Comparison of ENCODE assay signal across 21 cellular contexts in the genomic region with DNA sequence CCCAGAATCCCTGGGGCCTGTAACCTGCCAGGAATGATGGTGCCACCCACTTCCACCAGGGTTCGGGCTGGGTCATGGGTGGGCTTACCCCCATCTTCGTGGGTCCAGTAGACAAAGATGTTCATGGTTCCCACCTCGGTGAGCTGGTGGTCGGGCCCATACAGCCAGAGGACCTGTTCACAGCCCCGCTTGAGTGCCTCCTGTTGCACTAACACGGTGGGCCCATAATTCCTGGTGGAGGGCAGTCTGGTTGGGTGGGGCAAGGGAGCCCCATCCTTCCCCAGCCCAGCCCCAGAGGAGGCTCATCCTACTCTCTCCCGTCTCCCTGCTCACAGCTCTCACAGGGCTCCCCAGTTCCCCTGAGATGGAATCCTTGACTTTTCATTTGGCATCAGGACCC. TPM values are rescaled to one million over a fixed set of nuclear protein-coding genes. Genes with fewer than 3 reads are reported as not detected.
DNase-seq lines count a peak whose midpoint lies in the region; ATAC-seq and TF ChIP-seq lines count a peak whose summit lies in the region.
"Had no signal": no experiment of that assay in that cellular context is flagged by ENCODE, and none has a peak within 500 bp of the region (broad histone marks: within the 10 kb centered on the region; RNA-seq: fewer than 3 reads in every experiment).

No MANE protein-coding gene starts in this region.

- TF ChIP-seq CTCF in HEK293 (tag by site-specific recombination; IDR thresholded peaks at IDR 0.05) = no peak
- no peak for TF ChIP-seq CTCF in gastroesophageal sphincter (IDR thresholded peaks at IDR 0.05)
- TF ChIP-seq CTCF in OCI-LY7 (conservative IDR thresholded peaks at IDR 0.05; ENCODE audit: low read length) = no peak

- WGBS in gastroesophageal sphincter (ENCODE audit: low coverage in 1 of 2), 2 donors = 93 to 100% methylated on average over 3 to 4 of the region's 7 CpGs

- POLR2A ChIA-PET in HEK293 (lab: Yijun Ruan, JAX) (no interaction called here), OCI-LY7 (lab: Charles Lee) (interaction anchor here (0.6 kb wide), 1 partner anchor 32 kb away, joined by 4 read pairs; no protein-coding TSS in a partner anchor)

- no peak for TF ChIP-seq POLR2A in gastroesophageal sphincter (IDR thresholded peaks at IDR 0.05)

- peaks cover 0 to 8% of the 10 kb centered on the region in 2 experiments; a peak in 2 of 3 replicates for H3K36me3 ChIP-seq in HEK293 (ENCODE audit: control insufficient read depth in 2 of 2, insufficient read depth in 1 of 2, low read length in 2 of 2)
- H3K36me3 ChIP-seq in gastroesophageal sphincter = peaks cover 0 to 46% of the 10 kb centered on the region in 2 donors
- no peaks in the 10 kb centered on the region for H3K36me3 ChIP-seq in OCI-LY7 (ENCODE audit: insufficient read depth, low read length)

- no peaks in the 10 kb centered on the region for H3K27me3 Mint-ChIP-seq in T-helper 1 cell treated with Interleukin-12 subunit alpha and Interleukin-12 subunit beta and Interleukin-4 antibody, amounts not matched to agents 30 μg/mL and 1 μg/mL, for 36 hours (ENCODE audit: low read depth)

- 0 out of 2 replicates have a peak overlapping the region, but pooled peaks have one; percentile 16 for H3K27ac ChIP-seq in HEK293 (ENCODE audit: extremely low read depth, low read depth, low read length)
- H3K27ac ChIP-seq in gastroesophageal sphincter = peak overlapping the region in 3 of 4 donors; percentile 85 to 92 (median 88)
- H3K27ac ChIP-seq in OCI-LY7 (ENCODE audit: low read depth, low read length, poor library complexity, severe bottlenecking) = no peak overlapping the region
- H3K27ac ChIP-seq: GM23248 had no signal

- peaks cover 5% of the 10 kb centered on the region for H3K36me3 Mint-ChIP-seq in T-helper 1 cell treated with Interleukin-12 subunit alpha and Interleukin-12 subunit beta and Interleukin-4 antibody, amounts not matched to agents 30 μg/mL and 1 μg/mL, for 36 hours (ENCODE audit: low read depth)
- peaks cover 5% of the 10 kb centered on the region for H3K36me3 Mint-ChIP-seq in stimulated activated effector memory CD8-positive, alpha-beta T cell treated with anti-CD3 and anti-CD28 coated beads, Interleukin-12 subunit alpha, Interleukin-12 subunit beta, amount 100 ng/mL, for 72 hours

- H3K4me1 ChIP-seq in HEK293 (ENCODE audit: control insufficient read depth, insufficient read depth, low read length) (no peaks in the 10 kb centered on the region), gastroesophageal sphincter (peaks cover 0 to 24% (median 14%) of the 10 kb centered on the region in 3 donors), OCI-LY7 (ENCODE audit: insufficient read depth, low read length, poor library complexity, severe bottlenecking) (peaks cover 5% of the 10 kb centered on the region)
- H3K4me1 ChIP-seq: HAP-1 had no signal

- TF ChIP-seq EP300 in gastroesophageal sphincter (IDR thresholded peaks at IDR 0.05) = no peak

- CTCF ChIA-PET in HEK293 (lab: Yijun Ruan, JAX) = interaction anchor here (1.1 to 2.0 kb wide), 2 partner anchors 28 to 196 kb away, joined by 3 to 8 read pairs; a partner anchor contains a TSS
- CTCF ChIA-PET in OCI-LY7 (lab: Charles Lee; ENCODE audit: unreplicated experiment) = no interaction called here

- peak overlapping the region; percentile 31 for H3K27ac Mint-ChIP-seq in T-helper 1 cell treated with Interleukin-12 subunit alpha and Interleukin-12 subunit beta and Interleukin-4 antibody, amounts not matched to agents 30 μg/mL and 1 μg/mL, for 36 hours
- peak overlapping the region; percentile 62 for H3K27ac Mint-ChIP-seq in stimulated activated effector memory CD8-positive, alpha-beta T cell treated with anti-CD3 and anti-CD28 coated beads, Interleukin-12 subunit alpha, Interleukin-12 subunit beta, amount 100 ng/mL, for 72 hours
- H3K27ac Mint-ChIP-seq: CD8-positive, alpha-beta T cell had no signal

- H3K9me3 ChIP-seq in HEK293 (ENCODE audit: control insufficient read depth, insufficient read depth, low read depth, low read length) = no peaks in the 10 kb centered on the region
- H3K9me3 ChIP-seq in gastroesophageal sphincter = no peaks in the 10 kb centered on the region
- H3K9me3 ChIP-seq in OCI-LY7 (ENCODE audit: low read length) = no peaks in the 10 kb centered on the region
- H3K9me3 ChIP-seq: HAP-1 had no signal

- no peak overlapping the region for H2AFZ ChIP-seq in OCI-LY7 (ENCODE audit: low read length)
- H2AFZ ChIP-seq: GM23248 had no signal

- H3K4me1 Mint-ChIP-seq in T-helper 1 cell treated with Interleukin-12 subunit alpha and Interleukin-12 subunit beta and Interleukin-4 antibody, amounts not matched to agents 30 μg/mL and 1 μg/mL, for 36 hours (ENCODE audit: low read depth) = peaks cover 11% of the 10 kb centered on the region
- H3K4me1 Mint-ChIP-seq in stimulated activated effector memory CD8-positive, alpha-beta T cell treated with anti-CD3 and anti-CD28 coated beads, Interleukin-12 subunit alpha, Interleukin-12 subunit beta, amount 100 ng/mL, for 72 hours = peaks cover 16% of the 10 kb centered on the region

- ATAC-seq in gastroesophageal sphincter = no peak
- ATAC-seq in stimulated activated effector memory CD8-positive, alpha-beta T cell treated with anti-CD3 and anti-CD28 coated beads, Interleukin-12 subunit alpha, Interleukin-12 subunit beta, amount 100 ng/mL, for 72 hours = no peak
- ATAC-seq in HG03175 (IDR thresholded peaks at IDR 0.05; ENCODE audit: unreplicated experiment) = no peak
- ATAC-seq: CD8-positive, alpha-beta T cell had no signal

- H3K4me2 ChIP-seq in OCI-LY7 (ENCODE audit: low read length) = no peak overlapping the region

- H4K20me1 ChIP-seq in OCI-LY7 (ENCODE audit: insufficient read depth, low read length) = no peaks in the 10 kb centered on the region

- H3K9me3 Mint-ChIP-seq in T-helper 1 cell treated with Interleukin-12 subunit alpha and Interleukin-12 subunit beta and Interleukin-4 antibody, amounts not matched to agents 30 μg/mL and 1 μg/mL, for 36 hours = no peaks in the 10 kb centered on the region
- no peaks in the 10 kb centered on the region for H3K9me3 Mint-ChIP-seq in stimulated activated effector memory CD8-positive, alpha-beta T cell treated with anti-CD3 and anti-CD28 coated beads, Interleukin-12 subunit alpha, Interleukin-12 subunit beta, amount 100 ng/mL, for 72 hours
- H3K9me3 Mint-ChIP-seq: CD8-positive, alpha-beta T cell had no signal

- no TSS peak for BruUV-seq in OCI-LY7 (replicated peaks; lab: Mats Ljungman, UMichigan)

- H3K4me3 ChIP-seq in HEK293 (ENCODE audit: low read depth, low read length) (no peak overlapping the region), gastroesophageal sphincter (no peak overlapping the region), OCI-LY7 (ENCODE audit: low read depth, low read length, poor library complexity, severe bottlenecking) (no peak overlapping the region)
- H3K4me3 ChIP-seq: GM23248, HAP-1 had no signal

- no peaks in the 10 kb centered on the region for H3K27me3 ChIP-seq in gastroesophageal sphincter

- DNase-seq in T-helper 1 cell (no peak), SKM-1 treated with dmso at 0.1 percent for 144 hours (lab: John Stamatoyannopoulos, UW; ENCODE audit: unreplicated experiment) (no peak), OCI-LY7 (ENCODE audit: low spot score) (no peak)
- no peak for DNase-seq in stimulated activated effector memory CD8-positive, alpha-beta T cell treated with anti-CD3 and anti-CD28 coated beads, Interleukin-12 subunit alpha, Interleukin-12 subunit beta, amount 100 ng/mL, for 72 hours (ENCODE audit: low spot score in 2 of 2)
- DNase-seq: ACHN; C1 segment of cervical spinal cord; CD8-positive, alpha-beta T cell; DND-41; GM23248; IMR-90; NCI-H1105; NCI-H146; NCI-H2029; NCI-H2227 treated with DMSO at 0.1 percent for 48 hours; NCI-H510A treated with DMSO at 0.1 percent for 48 hours; NCI-H748 treated with DMSO at 0.1 percent for 48 hours had no signal

- H3K4me3 Mint-ChIP-seq in T-helper 1 cell treated with Interleukin-12 subunit alpha and Interleukin-12 subunit beta and Interleukin-4 antibody, amounts not matched to agents 30 μg/mL and 1 μg/mL, for 36 hours = peak overlapping the region; percentile 48
- H3K4me3 Mint-ChIP-seq in stimulated activated effector memory CD8-positive, alpha-beta T cell treated with anti-CD3 and anti-CD28 coated beads, Interleukin-12 subunit alpha, Interleukin-12 subunit beta, amount 100 ng/mL, for 72 hours = no peak overlapping the region
- H3K4me3 Mint-ChIP-seq: CD8-positive, alpha-beta T cell had no signal

- no peaks in the 10 kb centered on the region for H3K9me2 ChIP-seq in OCI-LY7 (ENCODE audit: insufficient read depth, low read length)

- intact Hi-C loops in OCI-LY7 (cut with micrococcal nuclease; ENCODE audit: unreplicated experiment) = no loop called here

- no peaks in the 10 kb centered on the region for H3K79me2 ChIP-seq in OCI-LY7 (ENCODE audit: insufficient read depth, low read depth, low read length)

TF ChIP-seq in HEK293, 187 proteins besides CTCF, POLR2A, EP300 and RAD21 (continues in another document):
- TF ChIP-seq ZFP69B (tag by site-specific recombination; IDR thresholded peaks at IDR 0.05) (peak; percentile 59), REPIN1 (tag by site-specific recombination; IDR thresholded peaks at IDR 0.05; ENCODE audit: low read depth) (no peak)
- TF ChIP-seq, protein P1, sequence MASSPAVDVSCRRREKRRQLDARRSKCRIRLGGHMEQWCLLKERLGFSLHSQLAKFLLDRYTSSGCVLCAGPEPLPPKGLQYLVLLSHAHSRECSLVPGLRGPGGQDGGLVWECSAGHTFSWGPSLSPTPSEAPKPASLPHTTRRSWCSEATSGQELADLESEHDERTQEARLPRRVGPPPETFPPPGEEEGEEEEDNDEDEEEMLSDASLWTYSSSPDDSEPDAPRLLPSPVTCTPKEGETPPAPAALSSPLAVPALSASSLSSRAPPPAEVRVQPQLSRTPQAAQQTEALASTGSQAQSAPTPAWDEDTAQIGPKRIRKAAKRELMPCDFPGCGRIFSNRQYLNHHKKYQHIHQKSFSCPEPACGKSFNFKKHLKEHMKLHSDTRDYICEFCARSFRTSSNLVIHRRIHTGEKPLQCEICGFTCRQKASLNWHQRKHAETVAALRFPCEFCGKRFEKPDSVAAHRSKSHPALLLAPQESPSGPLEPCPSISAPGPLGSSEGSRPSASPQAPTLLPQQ (tag by site-specific recombination; IDR thresholded peaks at IDR 0.05) = peak; percentile 51; the same call in 1 of the 2 replicates

RNA-seq across cellular contexts. Expression of a gene that starts 13.7 kb away (rescaled TPM):
- total RNA-seq in gastroesophageal sphincter = 10 to 100 TPM; 46.6 to 77.8 (median 57.8) TPM
- total RNA-seq in OCI-LY7 (2014; rRNA removed; shearing (Covaris generic)) = 44.5 and 47.2 TPM in 2 replicates
- total RNA-seq in OCI-LY7 (2022) = 35.9 and 53.0 TPM in 2 replicates

RNA-seq across cellular contexts. Expression of a gene that starts 39.2 kb away (rescaled TPM):
- total RNA-seq in gastroesophageal sphincter (10 to 100 TPM in 2 of 4 donors, 1 to 10 TPM in 2; 5.3 to 12.5 (median 8.2) TPM), OCI-LY7 (2022) (1.8 and 3.2 TPM in 2 replicates)
- 4.5 and 4.9 TPM in 2 replicates for total RNA-seq in OCI-LY7 (2014; rRNA removed; shearing (Covaris generic))

RNA-seq across cellular contexts. Expression of a gene that starts 41.8 kb away (rescaled TPM):
- not detected for total RNA-seq in gastroesophageal sphincter
- total RNA-seq in OCI-LY7 (2014; rRNA removed; shearing (Covaris generic)) = not detected in 2 replicates
- not detected in 2 replicates for total RNA-seq in OCI-LY7 (2022)
- total RNA-seq: CD8-positive, alpha-beta T cell; GM23248; IMR-90 had no signal

RNA-seq across cellular contexts. Expression of a gene that starts 44.7 kb away (rescaled TPM):
- total RNA-seq in gastroesophageal sphincter (1 to 10 TPM in 3 of 4 donors, under 1 TPM in 1; 0.54 to 3.5 (median 2.6) TPM), OCI-LY7 (2022) (not detected in 2 replicates)
- 0.03 and 0.08 TPM in 2 replicates for total RNA-seq in OCI-LY7 (2014; rRNA removed; shearing (Covaris generic))
- total RNA-seq: CD8-positive, alpha-beta T cell; GM23248 had no signal

RNA-seq across cellular contexts. Expression of a gene that starts 50.4 kb away (rescaled TPM):
- total RNA-seq in gastroesophageal sphincter (under 1 TPM in 1 of 4 donors, not detected in 3; 0.27 TPM), OCI-LY7 (2022) (not detected in 2 replicates)
- not detected in 2 replicates for total RNA-seq in OCI-LY7 (2014; rRNA removed; shearing (Covaris generic))
- total RNA-seq: CD8-positive, alpha-beta T cell; GM23248; IMR-90 had no signal
